In the genomic region with DNA sequence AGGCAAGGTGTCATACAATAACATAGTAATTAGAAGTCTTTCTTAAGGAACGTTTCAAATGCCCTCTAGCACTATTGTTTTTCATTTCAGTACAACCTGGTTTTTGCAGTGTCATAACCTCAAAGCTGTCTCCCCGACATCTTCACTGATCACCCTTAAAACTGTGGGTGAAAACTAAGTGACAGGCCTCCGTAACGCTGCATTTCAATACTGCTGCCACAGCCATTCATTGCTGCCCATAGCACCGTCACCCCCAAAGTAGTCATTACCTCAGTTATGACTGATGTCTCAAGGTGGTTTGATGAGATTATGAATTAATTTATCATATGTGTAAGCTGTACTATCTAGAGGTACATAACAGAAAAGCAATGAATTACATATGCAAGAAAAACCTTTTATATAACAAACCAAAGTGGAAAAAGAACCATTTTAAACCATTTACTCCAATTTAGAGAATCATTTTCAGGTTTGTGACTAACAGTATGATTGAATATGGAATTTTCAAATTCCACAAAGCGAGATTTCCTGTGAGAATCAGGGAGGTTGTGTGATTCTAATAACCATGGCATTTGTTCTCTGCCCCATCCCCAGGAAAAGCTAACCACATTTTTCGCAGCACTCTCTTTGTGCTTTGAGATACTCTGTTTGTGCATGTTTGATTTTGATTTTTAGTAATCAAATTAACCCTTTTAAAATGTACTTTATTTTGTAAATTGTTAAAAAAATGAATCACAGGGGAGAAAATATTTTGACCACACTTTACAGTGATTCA, we compare ENCODE assay signal across 30 cellular contexts.
DNase-seq lines count a peak whose midpoint lies in the region; ATAC-seq and TF ChIP-seq lines count a peak whose summit lies in the region.
"Had no signal": no experiment of that assay in that cellular context is flagged by ENCODE, and none has a peak within 500 bp of the region (broad histone marks: within the 10 kb centered on the region; RNA-seq: fewer than 3 reads in every experiment).

No MANE protein-coding gene starts in this region.

- H3K36me3 ChIP-seq in IMR-90 (ENCODE audit: control insufficient read depth, insufficient read depth, low read length) = no peaks in the 10 kb centered on the region
- H3K36me3 ChIP-seq in mesenchymal stem cell (ENCODE audit: control insufficient read depth in 1 of 2, insufficient read depth in 2 of 2, low read depth in 1 of 2, low read length in 2 of 2) = no peaks in the 10 kb centered on the region
- H3K36me3 ChIP-seq in upper lobe of left lung = no peaks in the 10 kb centered on the region
- H3K36me3 ChIP-seq: adrenal gland, lower lobe of right lung, neural progenitor cell, Peyer's patch, prostate gland, suprapubic skin, vagina, WERI-Rb-1 had no signal

- H3K4me1 ChIP-seq in IMR-90 (ENCODE audit: control insufficient read depth, insufficient read depth, low read length) = peaks cover 13% of the 10 kb centered on the region
- H3K4me1 ChIP-seq in mesenchymal stem cell (ENCODE audit: control insufficient read depth, insufficient read depth, low read depth, low read length) = peaks cover 12% of the 10 kb centered on the region
- peaks cover 12 to 29% (median 25%) of the 10 kb centered on the region in 4 donors for H3K4me1 ChIP-seq in upper lobe of left lung
- H3K4me1 ChIP-seq: adrenal gland, Peyer's patch, prostate gland had no signal

- peak overlapping the region; percentile 89 for H3K14ac ChIP-seq in IMR-90 (replicated peaks; ENCODE audit: low read depth, low read length)
- no peak overlapping the region for H3K14ac ChIP-seq in mesenchymal stem cell (ENCODE audit: low read length in 2 of 2)

- no peak overlapping the region for H2AFZ ChIP-seq in IMR-90 (replicated peaks; ENCODE audit: low read length, poor library complexity)
- H2AFZ ChIP-seq in mesenchymal stem cell (ENCODE audit: low read depth, low read length) = no peak overlapping the region
- H2AFZ ChIP-seq: neural progenitor cell had no signal

- intact Hi-C loops in IMR-90 (cut with micrococcal nuclease) = loop anchor here (10.0 kb wide), 1 partner anchor 259 kb away; a partner anchor contains a TSS

- in situ Hi-C loops in IMR-90 (cut with MboI; ENCODE audit: low sequenced_read_pairs) = no loop called here

- H4K20me1 ChIP-seq in IMR-90 (ENCODE audit: insufficient read depth, low read length) = no peaks in the 10 kb centered on the region

- H3K79me1 ChIP-seq in IMR-90 (ENCODE audit: low read depth in 1 of 2, low read length in 2 of 2) = peaks cover 0 to 3% of the 10 kb centered on the region in 2 experiments; a peak in 2 of 4 replicates
- H3K79me1 ChIP-seq in mesenchymal stem cell (replicated peaks; ENCODE audit: low read length, poor library complexity, severe bottlenecking) = peaks cover 1% of the 10 kb centered on the region

- TF ChIP-seq RAD21 in IMR-90 (IDR thresholded peaks at IDR 0.05; ENCODE audit: low read length) = no peak

- H4K5ac ChIP-seq in IMR-90 (ENCODE audit: low read depth, low read length) = peak overlapping the region; percentile 80

- H3K4ac ChIP-seq in IMR-90 (ENCODE audit: low read depth, low read length) = peak overlapping the region; percentile 82
- no peak overlapping the region for H3K4ac ChIP-seq in mesenchymal stem cell (ENCODE audit: low read depth in 1 of 2, low read length in 2 of 2)

- TF ChIP-seq CTCF in IMR-90 (conservative IDR thresholded peaks at IDR 0.05; ENCODE audit: low read depth, low read length) (no peak), upper lobe of left lung (IDR thresholded peaks at IDR 0.05) (no peak)

- H4K91ac ChIP-seq in IMR-90 (ENCODE audit: insufficient read depth, low read depth, low read length) = peak overlapping the region; percentile 86
- no peak overlapping the region for H4K91ac ChIP-seq in mesenchymal stem cell (ENCODE audit: low read length)

- peak overlapping the region; percentile 91 for H2BK20ac ChIP-seq in IMR-90 (ENCODE audit: low read depth, low read length)

- H3K27me3 Mint-ChIP-seq in central memory CD8-positive, alpha-beta T cell = no peaks in the 10 kb centered on the region
- H3K27me3 Mint-ChIP-seq in T-helper 2 cell treated with Interferon-gamma antibody and Interleukin-4, amounts not matched to agents 5 μg/mL and 100 μg/mL, for 36 hours (ENCODE audit: low read depth) = no peaks in the 10 kb centered on the region
- H3K27me3 Mint-ChIP-seq: CD4-positive, alpha-beta T cell; stimulated activated memory B cell treated with anti-CD40 and anti-IgM and Interleukin-4, amounts not matched to agents 10 μg/mL and 1 μg/mL and 100 μg/mL, for 72 hours had no signal

- H3K27me3 ChIP-seq in IMR-90 (ENCODE audit: control insufficient read depth, insufficient read depth, low read length) (no peaks in the 10 kb centered on the region), mesenchymal stem cell (ENCODE audit: control insufficient read depth in 1 of 2, insufficient read depth in 1 of 2, low read length in 2 of 2) (no peaks in the 10 kb centered on the region), upper lobe of left lung (no peaks in the 10 kb centered on the region)
- H3K27me3 ChIP-seq: adrenal gland, neural progenitor cell, Peyer's patch, suprapubic skin, vagina had no signal

- peak overlapping the region; percentile 12 to 59; a peak in 2 of 4 replicates for H4K8ac ChIP-seq in IMR-90 (ENCODE audit: low read depth in 2 of 2, low read length in 2 of 2)
- H4K8ac ChIP-seq in mesenchymal stem cell (ENCODE audit: low read length) = peak overlapping the region; percentile 80

- no peak overlapping the region for H3K56ac ChIP-seq in IMR-90 (ENCODE audit: extremely low read depth, insufficient read depth, low read length)

- H2BK5ac ChIP-seq in IMR-90 (ENCODE audit: low read depth, low read length, poor library complexity, severe bottlenecking) = peak overlapping the region; percentile 72
- H2BK5ac ChIP-seq in mesenchymal stem cell (ENCODE audit: low read depth, low read length, poor library complexity, severe bottlenecking) = no peak overlapping the region

- H3K9me3 Mint-ChIP-seq in central memory CD8-positive, alpha-beta T cell = no peaks in the 10 kb centered on the region
- H3K9me3 Mint-ChIP-seq in T-helper 2 cell treated with Interferon-gamma antibody and Interleukin-4, amounts not matched to agents 5 μg/mL and 100 μg/mL, for 36 hours = no peaks in the 10 kb centered on the region
- H3K9me3 Mint-ChIP-seq: CD4-positive, alpha-beta T cell; neural progenitor cell; stimulated activated memory B cell treated with anti-CD40 and anti-IgM and Interleukin-4, amounts not matched to agents 10 μg/mL and 1 μg/mL and 100 μg/mL, for 72 hours had no signal

- CTCF ChIA-PET in IMR-90 (lab: Yijun Ruan, JAX) = no interaction called here

- H2BK120ac ChIP-seq in IMR-90 (ENCODE audit: low read depth, low read length) (peak overlapping the region; percentile 94), mesenchymal stem cell (ENCODE audit: low read depth, low read length) (no peak overlapping the region)

- no peaks in the 10 kb centered on the region for H3K9me3 ChIP-seq in IMR-90 (ENCODE audit: control insufficient read depth, insufficient read depth, low read length)
- no peaks in the 10 kb centered on the region for H3K9me3 ChIP-seq in mesenchymal stem cell (ENCODE audit: control insufficient read depth, low read length)
- H3K9me3 ChIP-seq in upper lobe of left lung = no peaks in the 10 kb centered on the region
- H3K9me3 ChIP-seq: adrenal gland, lower lobe of right lung, Peyer's patch, prostate gland, suprapubic skin, vagina had no signal

- peaks cover 13% of the 10 kb centered on the region for H3K4me1 Mint-ChIP-seq in central memory CD8-positive, alpha-beta T cell
- H3K4me1 Mint-ChIP-seq in T-helper 2 cell treated with Interferon-gamma antibody and Interleukin-4, amounts not matched to agents 5 μg/mL and 100 μg/mL, for 36 hours (ENCODE audit: low read depth) = peaks cover 30% of the 10 kb centered on the region

- H2BK12ac ChIP-seq in mesenchymal stem cell (ENCODE audit: low read length in 2 of 2) = peak overlapping the region; percentile 92 to 96

- no peak for TF ChIP-seq EP300 in upper lobe of left lung (IDR thresholded peaks at IDR 0.05)

- H3K27ac ChIP-seq in IMR-90 (ENCODE audit: insufficient read depth, low read length) (no peak overlapping the region), mesenchymal stem cell (ENCODE audit: low read length, poor library complexity, severe bottlenecking) (no peak overlapping the region), upper lobe of left lung (no peak overlapping the region)
- H3K27ac ChIP-seq: adrenal gland, lower lobe of right lung, neural progenitor cell, Peyer's patch, prostate gland, SK-N-MC, suprapubic skin, vagina, WERI-Rb-1 had no signal

- no peak overlapping the region for H3K4me3 Mint-ChIP-seq in central memory CD8-positive, alpha-beta T cell
- no peak overlapping the region for H3K4me3 Mint-ChIP-seq in T-helper 2 cell treated with Interferon-gamma antibody and Interleukin-4, amounts not matched to agents 5 μg/mL and 100 μg/mL, for 36 hours
- H3K4me3 Mint-ChIP-seq: CD4-positive, alpha-beta T cell; neural progenitor cell; stimulated activated memory B cell treated with anti-CD40 and anti-IgM and Interleukin-4, amounts not matched to agents 10 μg/mL and 1 μg/mL and 100 μg/mL, for 72 hours had no signal

- no peak overlapping the region for H3K4me3 ChIP-seq in IMR-90 (ENCODE audit: insufficient read depth, low read depth, low read length)
- H3K4me3 ChIP-seq in mesenchymal stem cell (ENCODE audit: insufficient read depth in 1 of 2, low read depth in 1 of 2, low read length in 2 of 2) = no peak overlapping the region
- H3K4me3 ChIP-seq in upper lobe of left lung = no peak overlapping the region
- H3K4me3 ChIP-seq: adrenal gland, lower lobe of right lung, neural progenitor cell, Peyer's patch, prostate gland, SK-N-MC, suprapubic skin, vagina had no signal

- dilution Hi-C loops in IMR-90 (cut with HindIII; ENCODE audit: low sequenced_read_pairs, unreplicated experiment) = no loop called here

- POLR2A ChIA-PET in IMR-90 (lab: Charles Lee; ENCODE audit: unreplicated experiment) = no interaction called here

- H3K4me2 ChIP-seq in IMR-90 (ENCODE audit: low read depth, low read length) (peak overlapping the region; percentile 42), mesenchymal stem cell (ENCODE audit: low read length, poor library complexity, severe bottlenecking) (no peak overlapping the region)
- H3K4me2 ChIP-seq: neural progenitor cell had no signal

- no CpG with 5 or more reads among the region's 7 CpGs for WGBS in IMR-90 (ENCODE audit: extremely low coverage in 2 of 2, insufficient read length in 1 of 2), 2 experiments
- 90% methylated on average over 4 of the region's 7 CpGs for WGBS in mesenchymal stem cell
- WGBS in upper lobe of left lung, 2 donors = 87 to 89% methylated on average over 7 of the region's 7 CpGs

- DNase-seq in COLO829 (ENCODE audit: low spot score) (peak; percentile 7), IMR-90 (peak; percentile 62), mesenchymal stem cell (no peak), upper lobe of left lung (no peak), T-helper 9 cell (no peak)
- DNase-seq in central memory CD8-positive, alpha-beta T cell (ENCODE audit: low spot score in 2 of 2) = no peak
- DNase-seq in T-helper 2 cell treated with Interferon-gamma antibody and Interleukin-4, amounts not matched to agents 5 μg/mL and 100 μg/mL, for 36 hours (ENCODE audit: low spot score) = no peak
- DNase-seq: activated gamma-delta T cell treated with Interleukin-2 at 50 U/mL for 16 hours; adrenal gland; CD4-positive, alpha-beta T cell; dermis blood vessel endothelial cell; DMS 273 treated with DMSO at 0.1 percent for 48 hours; GDM1; islet precursor cell; lower lobe of right lung; NCI-H1105 treated with DMSO at 0.1 percent for 48 hours; NCI-H2107; NCI-H446 treated with DMSO at 0.1 percent for 48 hours; NK-92 treated with Interleukin-12 subunit alpha and Interleukin-12 subunit beta, amount 100 ng/mL, for 24 hours; Peyer's patch; stimulated activated CD4-positive, alpha-beta T cell treated with anti-CD3 and anti-CD28 coated beads, Interleukin-1b, Interleukin-23, amount 100 ng/mL, for 48 hours; T-helper 2 cell; WERI-Rb-1 had no signal

- no TSS peak for BruUV-seq in IMR-90 (replicated peaks; lab: Mats Ljungman, UMichigan)

- no peak overlapping the region for H3K23ac ChIP-seq in IMR-90 (ENCODE audit: low read depth, low read length)
- no peak overlapping the region for H3K23ac ChIP-seq in mesenchymal stem cell (ENCODE audit: low read length in 2 of 2)

- H2BK15ac ChIP-seq in IMR-90 (ENCODE audit: low read depth, low read length) (peak overlapping the region; percentile 87; the same call in 2 of the 3 replicates), mesenchymal stem cell (ENCODE audit: low read depth, poor library complexity, severe bottlenecking) (no peak overlapping the region)

- peaks cover 6% of the 10 kb centered on the region for H3K9me1 ChIP-seq in IMR-90 (ENCODE audit: insufficient read depth, low read length)

- TF ChIP-seq POLR2A in IMR-90 (IDR thresholded peaks at IDR 0.05; ENCODE audit: low read depth, low read length) = no peak
- no peak for TF ChIP-seq POLR2A in upper lobe of left lung (IDR thresholded peaks at IDR 0.05)

- H3K9ac ChIP-seq in IMR-90 (ENCODE audit: low read depth, low read length) = no peak overlapping the region
- no peak overlapping the region for H3K9ac ChIP-seq in mesenchymal stem cell (ENCODE audit: low read length)
- H3K9ac ChIP-seq: neural progenitor cell had no signal

- no peaks in the 10 kb centered on the region for H3K36me3 Mint-ChIP-seq in central memory CD8-positive, alpha-beta T cell (ENCODE audit: insufficient read depth)
- H3K36me3 Mint-ChIP-seq in T-helper 2 cell treated with Interferon-gamma antibody and Interleukin-4, amounts not matched to agents 5 μg/mL and 100 μg/mL, for 36 hours (ENCODE audit: low read depth) = peaks cover 1% of the 10 kb centered on the region
- H3K36me3 Mint-ChIP-seq: neural progenitor cell had no signal

- H2AK5ac ChIP-seq in IMR-90 (ENCODE audit: low read depth, low read length) = peak overlapping the region; percentile 91
- H2AK5ac ChIP-seq in mesenchymal stem cell (ENCODE audit: low read length, severe bottlenecking) = peak overlapping the region; percentile 67

- H2AK9ac ChIP-seq in IMR-90 (replicated peaks; ENCODE audit: low read depth, low read length, poor library complexity) = peak overlapping the region; percentile 76

- no peak overlapping the region for H3K27ac Mint-ChIP-seq in central memory CD8-positive, alpha-beta T cell (ENCODE audit: low read depth)
- H3K27ac Mint-ChIP-seq in T-helper 2 cell treated with Interferon-gamma antibody and Interleukin-4, amounts not matched to agents 5 μg/mL and 100 μg/mL, for 36 hours = no peak overlapping the region
- H3K27ac Mint-ChIP-seq: CD4-positive, alpha-beta T cell; neural progenitor cell; stimulated activated memory B cell treated with anti-CD40 and anti-IgM and Interleukin-4, amounts not matched to agents 10 μg/mL and 1 μg/mL and 100 μg/mL, for 72 hours had no signal

- no peak for ATAC-seq in IMR-90 (ENCODE audit: low read depth)
- ATAC-seq in central memory CD8-positive, alpha-beta T cell (replicated peaks; ENCODE audit: extremely low read depth, poor library complexity, severe bottlenecking) = peak; percentile 54
- no peak for ATAC-seq in upper lobe of left lung (ENCODE audit: low FRiP score in 2 of 2)
- no peak for ATAC-seq in GM21447 (IDR thresholded peaks at IDR 0.05; ENCODE audit: unreplicated experiment)
- ATAC-seq: lower lobe of right lung; stimulated activated memory B cell treated with anti-CD40 and anti-IgM and Interleukin-4, amounts not matched to agents 10 μg/mL and 1 μg/mL and 100 μg/mL, for 72 hours had no signal

- H3K18ac ChIP-seq in IMR-90 (ENCODE audit: low read depth, low read length) (peak overlapping the region; percentile 96; the same call in 1 of the 2 replicates), mesenchymal stem cell (ENCODE audit: low read depth in 1 of 2, low read length in 2 of 2) (no peak overlapping the region)

Comparison
In these comparisons a context has a peak if more than half of its experiments do, and no peak if none do; other contexts are left out.
1. DNase-seq: peak in COLO829 (single experiment) and IMR-90 (single experiment); none in central memory CD8-positive, alpha-beta T cell (0 of 2), mesenchymal stem cell (single experiment), upper lobe of left lung (0 of 2), T-helper 2 cell treated with Interferon-gamma antibody and Interleukin-4, amounts not matched to agents 5 μg/mL and 100 μg/mL, for 36 hours (single experiment) and T-helper 9 cell (single experiment).